ENCODE assay signal across 4 cellular contexts in genomic region chr10:82750538-82750937, GRCh38.
TF ChIP-seq lines count a peak whose summit lies in the region.

No MANE protein-coding gene starts in this region.

TF ChIP-seq in HepG2, 621 proteins besides CTCF, POLR2A, EP300 and RAD21:
- TF ChIP-seq MAFF (IDR thresholded peaks at IDR 0.05; ENCODE audit: low read depth, low read length) (peak; percentile 72), MAFK (conservative IDR thresholded peaks at IDR 0.05 in 1 of 2, IDR thresholded peaks at IDR 0.05 in 1 of 2; ENCODE audit: low read length in 2 of 2) (peak; percentile 70 to 87; a peak in 3 of 4 replicates), TCF7 (IDR thresholded peaks at IDR 0.05; ENCODE audit: low read depth) (no peak)

TF ChIP-seq in A549, 52 proteins besides CTCF, POLR2A, EP300 and RAD21:
- TF ChIP-seq RARB (CRISPR knock-in tag; IDR thresholded peaks at IDR 0.05) = no peak
- TF ChIP-seq MAFK (IDR thresholded peaks at IDR 0.05; ENCODE audit: partially characterized antibody) = peak; percentile 47

TF ChIP-seq in IMR-90, 13 proteins besides CTCF, POLR2A, EP300 and RAD21:
- TF ChIP-seq MAFK (IDR thresholded peaks at IDR 0.05; ENCODE audit: low read depth, low read length) = peak; percentile 74
- no peak for TF ChIP-seq MAZ (IDR thresholded peaks at IDR 0.05; ENCODE audit: borderline replicate concordance, low read depth, low read length)
TF ChIP-seq in IMR-90: peak in this region for 1.

TF ChIP-seq in K562, 482 proteins besides CTCF, POLR2A, EP300 and RAD21:
- TF ChIP-seq ETS1 (conservative IDR thresholded peaks at IDR 0.05; ENCODE audit: control insufficient read depth, low read depth, low read length) = no peak
- TF ChIP-seq C11orf30 (IDR thresholded peaks at IDR 0.05; ENCODE audit: low read depth) = peak; percentile 40; the same call in 1 of the 2 replicates
- TF ChIP-seq TFAM (CRISPR knock-in tag; conservative IDR thresholded peaks at IDR 0.05) = no peak
- no peak for TF ChIP-seq ZNF592 (IDR thresholded peaks at IDR 0.05)
- no peak for TF ChIP-seq RUNX1 (IDR thresholded peaks at IDR 0.05; ENCODE audit: low read depth)
- no peak for TF ChIP-seq CAMTA2 (CRISPR knock-in tag; conservative IDR thresholded peaks at IDR 0.05)
- TF ChIP-seq MAFF (IDR thresholded peaks at IDR 0.05; ENCODE audit: low read length) = peak; percentile 52; the same call in 1 of the 2 replicates
- TF ChIP-seq TBL1XR1 (IDR thresholded peaks at IDR 0.05; ENCODE audit: low read length in 2 of 2) = no peak
- TF ChIP-seq PHB (CRISPR knock-in tag; IDR thresholded peaks at IDR 0.05) = no peak
- TF ChIP-seq DDX20 (tag; IDR thresholded peaks at IDR 0.05; ENCODE audit: low read depth) = no peak
- no peak for TF ChIP-seq ZMIZ1 (IDR thresholded peaks at IDR 0.05; ENCODE audit: low read depth in 2 of 2, low read length in 2 of 2)
- TF ChIP-seq ZNF316 (IDR thresholded peaks at IDR 0.05) = peak; percentile 42; the same call in 1 of the 2 replicates
- TF ChIP-seq BCLAF1 (IDR thresholded peaks at IDR 0.05; ENCODE audit: borderline replicate concordance in 1 of 2, control insufficient read depth in 1 of 2, low read depth in 2 of 2, low read length in 1 of 2) = no peak
- no peak for TF ChIP-seq RBM14 (IDR thresholded peaks at IDR 0.05; ENCODE audit: borderline replicate concordance, insufficient read depth, low read depth, low read length)
- TF ChIP-seq MAFK (IDR thresholded peaks at IDR 0.05; ENCODE audit: low read length) = peak; percentile 54; the same call in 1 of the 2 replicates
- peak; percentile 34; the same call in 1 of the 2 replicates for TF ChIP-seq MAFG (tag; conservative IDR thresholded peaks at IDR 0.05)
- TF ChIP-seq MBD2 (IDR thresholded peaks at IDR 0.05; ENCODE audit: borderline replicate concordance, low read depth) = no peak
- no peak for TF ChIP-seq ZNF717 (CRISPR knock-in tag; IDR thresholded peaks at IDR 0.05)
- TF ChIP-seq ZNF696 (CRISPR knock-in tag; conservative IDR thresholded peaks at IDR 0.05) = no peak
- no peak for TF ChIP-seq PHB2 (IDR thresholded peaks at IDR 0.05; ENCODE audit: low read depth)
